15 cellular contexts compared by ENCODE assay signal in genomic region chr4:17619416-17620105, GRCh38. TPM values are rescaled to one million over a fixed set of nuclear protein-coding genes. Genes with fewer than 3 reads are reported as not detected.
DNase-seq lines count a peak whose midpoint lies in the region; ATAC-seq, FAIRE-seq and TF ChIP-seq lines count a peak whose summit lies in the region.
"Had no signal": no experiment of that assay in that cellular context is flagged by ENCODE, and none has a peak within 500 bp of the region (broad histone marks: within the 10 kb centered on the region; RNA-seq: fewer than 3 reads in every experiment).

No MANE protein-coding gene starts in this region.

- peak overlapping the region; percentile 65; the same call in 1 of the 2 replicates for H3K4me2 ChIP-seq in GM12878 (ENCODE audit: control insufficient read depth, insufficient read depth)

- CTCF ChIA-PET in CD8-positive, alpha-beta memory T cell (lab: Charles Lee): interaction anchor here (0.6 to 2.4 kb wide), 3 partner anchors 17 to 457 kb away, joined by 3 to 6 read pairs (median 5); no protein-coding TSS in a partner anchor
- CTCF ChIA-PET in GM12878 (lab: Yijun Ruan, JAX): interaction anchor here (0.6 kb wide), 1 partner anchor 398 kb away, joined by 3 read pairs; no protein-coding TSS in a partner anchor

- H3K27ac ChIP-seq in CD8-positive, alpha-beta memory T cell (ENCODE audit: low read depth, low read length): no peak overlapping the region
- no peak overlapping the region for H3K27ac ChIP-seq in GM12878 (ENCODE audit: control insufficient read depth, insufficient read depth)
- H3K27ac ChIP-seq: cardiac muscle cell, tibial artery had no signal

- H3K4me3 ChIP-seq in CD8-positive, alpha-beta memory T cell (ENCODE audit: low read length): no peak overlapping the region
- no peak overlapping the region for H3K4me3 ChIP-seq in GM12878
- H3K4me3 ChIP-seq: cardiac muscle cell, tibial artery had no signal

- TF ChIP-seq EP300 in GM12878 (IDR thresholded peaks at IDR 0.05; ENCODE audit: borderline replicate concordance in 1 of 2, control insufficient read depth in 1 of 2, low read depth in 2 of 2, low read length in 2 of 2): no peak

- H4K20me1 ChIP-seq in GM12878 (ENCODE audit: control insufficient read depth, insufficient read depth): peaks cover 11% of the 10 kb centered on the region; the same call in 1 of the 2 replicates

- POLR2A ChIA-PET in CD8-positive, alpha-beta memory T cell (lab: Charles Lee): no interaction called here
- POLR2A ChIA-PET in GM12878 (lab: Charles Lee): interaction anchor here (0.7 kb wide), 1 partner anchor 46 kb away, joined by 4 read pairs; no protein-coding TSS in a partner anchor

- in situ Hi-C loops in GM12878 (cut with MboI): no loop called here

- H3K4me3 Mint-ChIP-seq in CD8-positive, alpha-beta memory T cell: peak overlapping the region in 4 of 7 donors; percentile 13 to 50 (median 20)

- H3K36me3 ChIP-seq in CD8-positive, alpha-beta memory T cell (ENCODE audit: insufficient read depth, low read length): peaks cover 59% of the 10 kb centered on the region
- peaks cover 7 to 12% of the 10 kb centered on the region in 2 experiments; a peak in 3 of 4 replicates for H3K36me3 ChIP-seq in GM12878 (ENCODE audit: control insufficient read depth in 2 of 2, insufficient read depth in 2 of 2, low read length in 1 of 2)

- H3K9me3 Mint-ChIP-seq in CD8-positive, alpha-beta memory T cell: no peaks in the 10 kb centered on the region
- H3K9me3 Mint-ChIP-seq: naive B cell had no signal

- H3K9ac ChIP-seq in GM12878 (ENCODE audit: control insufficient read depth, insufficient read depth, low read length): no peak overlapping the region

- intact Hi-C loops in GM12878 (cut with micrococcal nuclease; ENCODE audit: unreplicated experiment): loop anchor here (10.0 kb wide), 1 partner anchor 1395 kb away; the partner anchor contains the start of gene TAPT1

- no peak overlapping the region for H2AFZ ChIP-seq in GM12878 (ENCODE audit: control insufficient read depth, low read depth, low read length)

- H3K4me1 ChIP-seq in CD8-positive, alpha-beta memory T cell (ENCODE audit: insufficient read depth, low read length): peaks cover 42% of the 10 kb centered on the region
- peaks cover 6% of the 10 kb centered on the region; the same call in 1 of the 2 replicates for H3K4me1 ChIP-seq in GM12878 (ENCODE audit: control insufficient read depth, insufficient read depth, low read length)

- no peak for ATAC-seq in GM12878
- ATAC-seq in HG03460 (IDR thresholded peaks at IDR 0.05; ENCODE audit: unreplicated experiment): no peak

- FAIRE-seq in GM12878 (lab: Jason Lieb, UNC) (no peak), GM19239 (lab: Jason Lieb, UNC) (no peak)
- FAIRE-seq: frontal cortex, small intestine had no signal

- TF ChIP-seq CTCF in GM12878 (IDR thresholded peaks at IDR 0.05 in 2 of 3, conservative IDR thresholded peaks at IDR 0.05 in 1 of 3; ENCODE audit: control insufficient read depth in 2 of 3, extremely low read depth in 1 of 3, insufficient read depth in 1 of 3, low read depth in 3 of 3, low read length in 3 of 3): no peak

- DNase-seq in CD8-positive, alpha-beta memory T cell: no peak
- DNase-seq in HS-5 (ENCODE audit: low read depth) (peak; percentile 40), GM12878 (ENCODE audit: low read depth, low spot score) (no peak), iris pigment epithelial cell (ENCODE audit: low read depth) (peak; percentile 86), iPS-NIHi7 (ENCODE audit: extremely low spot score) (no peak), GM19239 (ENCODE audit: insufficient read length, low spot score) (no peak)
- DNase-seq: Calu3, naive B cell, NCI-H1092, NCI-H524, small intestine, tibial artery had no signal

- BruUV-seq in GM12878 (replicated peaks; lab: Mats Ljungman, UMichigan): no TSS peak

- SMC1A ChIA-PET in GM12878 (lab: Charles Lee; ENCODE audit: uncharacterized antibody, unreplicated experiment): no interaction called here

- TF ChIP-seq RAD21 in GM12878 (IDR thresholded peaks at IDR 0.05; ENCODE audit: insufficient read depth, low read depth, low read length): no peak

- H3K27me3 ChIP-seq in CD8-positive, alpha-beta memory T cell (ENCODE audit: insufficient read depth, low read length, poor library complexity, severe bottlenecking): no peaks in the 10 kb centered on the region
- H3K27me3 ChIP-seq in GM12878 (replicated peaks in 1 of 2; ENCODE audit: control insufficient read depth in 2 of 2, insufficient read depth in 2 of 2, low read length in 1 of 2): no peaks in the 10 kb centered on the region
- H3K27me3 ChIP-seq: cardiac muscle cell, tibial artery had no signal

- peaks cover 7 to 86% (median 28%) of the 10 kb centered on the region in 3 donors for H3K36me3 Mint-ChIP-seq in CD8-positive, alpha-beta memory T cell

- 86% methylated on average over 7 of the region's 7 CpGs for WGBS in GM12878 (ENCODE audit: insufficient coverage, insufficient replicate concordance, low lambda C conversion rate, missing lambda C conversion rate)

- peaks cover 49 to 63% (median 62%) of the 10 kb centered on the region in 3 donors for H3K4me1 Mint-ChIP-seq in CD8-positive, alpha-beta memory T cell

- no peaks in the 10 kb centered on the region for H3K9me3 ChIP-seq in CD8-positive, alpha-beta memory T cell (ENCODE audit: low read length)
- H3K9me3 ChIP-seq in GM12878 (replicated peaks; ENCODE audit: control insufficient read depth, insufficient read depth, low read length): no peaks in the 10 kb centered on the region
- H3K9me3 ChIP-seq: tibial artery had no signal

- RAD21 ChIA-PET in GM12878 (lab: Charles Lee; ENCODE audit: unreplicated experiment): no interaction called here

- no peak for TF ChIP-seq POLR2A in GM12878 (IDR thresholded peaks at IDR 0.05; ENCODE audit: low read depth, low read length)

- peaks cover 46% of the 10 kb centered on the region for H3K79me2 ChIP-seq in GM12878 (ENCODE audit: control insufficient read depth, insufficient read depth, low read length)

- H3K27me3 Mint-ChIP-seq in CD8-positive, alpha-beta memory T cell: no peaks in the 10 kb centered on the region
- H3K27me3 Mint-ChIP-seq: naive B cell had no signal

- peak overlapping the region in 4 of 8 donors; percentile 0 to 92 (median 56) for H3K27ac Mint-ChIP-seq in CD8-positive, alpha-beta memory T cell

RNA-seq across cellular contexts. Expression of gene MED28, which starts 5.1 kb away (rescaled TPM):
- total RNA-seq in CD8-positive, alpha-beta memory T cell: 10 to 100 TPM; 49.4 to 51.7 TPM
- polyA plus RNA-seq in CD8-positive, alpha-beta memory T cell: 40.4 TPM
- 59.3 and 62.7 TPM in 2 replicates for total RNA-seq in GM12878 (2013; cell fraction: nucleolus; rRNA removed)
- 19.3 and 19.9 TPM in 2 replicates for total RNA-seq in GM12878 (2014; rRNA removed)
- total RNA-seq in GM12878 (2014; rRNA removed; fragmentation: Illumina TruSeq; extraction: Trizol): 46.2 and 56.0 TPM in 2 replicates
- 71.4 and 72.7 TPM in 2 replicates for total RNA-seq in GM12878 (2021)
- 10.9 TPM for polyA plus RNA-seq in GM12878 (2011; ENCODE audit: low read depth)
- 48.0 and 54.6 TPM in 2 replicates for polyA plus RNA-seq in GM12878 (2011; rRNA removed)
- 17.8 and 21.4 TPM in 2 replicates for polyA plus RNA-seq in GM12878 (2011; cell fraction: cytosol; rRNA removed)
- 20.1 and 22.0 TPM in 2 replicates for polyA plus RNA-seq in GM12878 (2011; cell fraction: nucleus; rRNA removed)
- 48.2 and 54.3 TPM in 2 replicates for polyA plus RNA-seq in GM12878 (2012)
- polyA plus RNA-seq in GM12878 (2014; fragmentation: Illumina TruSeq; extraction: Trizol): 18.6 and 22.6 TPM in 2 replicates
- 10 to 100 TPM; 44.4 to 77.4 TPM for polyA plus RNA-seq in GM12878 (2014; fragmentation: Nextera tagmentation; extraction: Ambion mirVana)
- 32.6 and 51.7 TPM in 2 replicates for polyA plus RNA-seq in GM12878 (2014; rRNA removed)
- polyA plus RNA-seq in GM12878 (2016; fragmentation: Nextera tagmentation; extraction: Ambion mirVana): 10 to 100 TPM; 64.5 to 71.0 TPM
- polyA minus RNA-seq in GM12878 (2011; rRNA and poly(A)+ RNA removed): 17.3 and 21.6 TPM in 2 replicates
- polyA minus RNA-seq in GM12878 (2011; cell fraction: cytosol; rRNA and poly(A)+ RNA removed): 19.1 and 33.7 TPM in 2 replicates
- 19.0 and 25.4 TPM in 2 replicates for polyA minus RNA-seq in GM12878 (2011; cell fraction: nucleus; rRNA and poly(A)+ RNA removed)

RNA-seq across cellular contexts. Expression of gene LAP3, which starts 42.6 kb away (rescaled TPM):
- 10 to 100 TPM; 89.0 to 93.0 TPM for total RNA-seq in CD8-positive, alpha-beta memory T cell
- polyA plus RNA-seq in CD8-positive, alpha-beta memory T cell: 49.6 TPM
- total RNA-seq in GM12878 (2013; cell fraction: nucleolus; rRNA removed): 88.9 and 91.1 TPM in 2 replicates
- total RNA-seq in GM12878 (2014; rRNA removed) (168 and 206 TPM in 2 replicates), GM12878 (2014; rRNA removed; fragmentation: Illumina TruSeq; extraction: Trizol) (217 and 228 TPM in 2 replicates), GM12878 (2021) (134 and 135 TPM in 2 replicates)
- polyA plus RNA-seq in GM12878 (2011; ENCODE audit: low read depth): 145 TPM
- polyA plus RNA-seq in GM12878 (2011; rRNA removed) (202 and 218 TPM in 2 replicates), GM12878 (2014; fragmentation: Illumina TruSeq; extraction: Trizol) (210 and 227 TPM in 2 replicates), GM12878 (2014; fragmentation: Nextera tagmentation; extraction: Ambion mirVana) (100 to 1,000 TPM; 153 to 206 TPM), GM12878 (2014; rRNA removed) (131 and 154 TPM in 2 replicates), GM12878 (2016; fragmentation: Nextera tagmentation; extraction: Ambion mirVana) (100 to 1,000 TPM; 245 to 249 TPM)
- polyA plus RNA-seq in GM12878 (2011; cell fraction: cytosol; rRNA removed): 140 and 153 TPM in 2 replicates
- polyA plus RNA-seq in GM12878 (2011; cell fraction: nucleus; rRNA removed): 109 and 118 TPM in 2 replicates
- 148 and 170 TPM in 2 replicates for polyA plus RNA-seq in GM12878 (2012)
- 141 and 160 TPM in 2 replicates for polyA minus RNA-seq in GM12878 (2011; rRNA and poly(A)+ RNA removed)
- polyA minus RNA-seq in GM12878 (2011; cell fraction: cytosol; rRNA and poly(A)+ RNA removed): 60.9 and 81.1 TPM in 2 replicates
- polyA minus RNA-seq in GM12878 (2011; cell fraction: nucleus; rRNA and poly(A)+ RNA removed): 52.6 and 83.4 TPM in 2 replicates

Comparison
In these comparisons a context has a peak if more than half of its experiments do, and no peak if none do; other contexts are left out.
1. DNase-seq: peak in HS-5 (single experiment) and iris pigment epithelial cell (single experiment); none in CD8-positive, alpha-beta memory T cell (0 of 5), GM12878 (single experiment), iPS-NIHi7 (single experiment) and GM19239 (single experiment).